In the genomic region with DNA sequence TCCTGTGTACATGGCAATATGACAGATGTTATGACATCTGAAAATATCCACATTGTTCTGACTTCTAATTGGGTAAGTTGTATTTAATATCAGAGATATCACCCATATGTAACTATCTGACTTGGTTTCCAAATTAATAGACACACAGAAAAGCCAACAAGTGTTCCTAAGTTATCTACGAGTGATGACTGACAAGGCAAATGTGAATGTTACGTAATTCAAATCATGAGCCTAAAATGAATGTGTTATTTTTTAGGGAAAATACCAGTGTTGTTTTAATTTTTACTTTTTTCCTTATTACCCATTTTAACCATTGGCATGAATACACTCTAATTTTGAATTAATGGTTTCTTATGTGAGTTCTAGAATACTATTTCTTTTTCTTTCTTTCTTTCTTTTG, we compare ENCODE assay signal across 8 cellular contexts.
"Had no signal": no experiment of that assay in that cellular context is flagged by ENCODE, and none has a peak within 500 bp of the region (broad histone marks: within the 10 kb centered on the region; RNA-seq: fewer than 3 reads in every experiment).

No MANE protein-coding gene starts in this region.

- ATAC-seq: GM12878 had no signal

- DNase-seq: GDM1, GF-D8 had no signal

- H3K4me3 ChIP-seq: GM12878 had no signal

- FAIRE-seq: G401.6, GM12878, GM12891, GM12892, GM18507, GM19239 had no signal
